1 cellular context compared by ENCODE assay signal in the genomic region with DNA sequence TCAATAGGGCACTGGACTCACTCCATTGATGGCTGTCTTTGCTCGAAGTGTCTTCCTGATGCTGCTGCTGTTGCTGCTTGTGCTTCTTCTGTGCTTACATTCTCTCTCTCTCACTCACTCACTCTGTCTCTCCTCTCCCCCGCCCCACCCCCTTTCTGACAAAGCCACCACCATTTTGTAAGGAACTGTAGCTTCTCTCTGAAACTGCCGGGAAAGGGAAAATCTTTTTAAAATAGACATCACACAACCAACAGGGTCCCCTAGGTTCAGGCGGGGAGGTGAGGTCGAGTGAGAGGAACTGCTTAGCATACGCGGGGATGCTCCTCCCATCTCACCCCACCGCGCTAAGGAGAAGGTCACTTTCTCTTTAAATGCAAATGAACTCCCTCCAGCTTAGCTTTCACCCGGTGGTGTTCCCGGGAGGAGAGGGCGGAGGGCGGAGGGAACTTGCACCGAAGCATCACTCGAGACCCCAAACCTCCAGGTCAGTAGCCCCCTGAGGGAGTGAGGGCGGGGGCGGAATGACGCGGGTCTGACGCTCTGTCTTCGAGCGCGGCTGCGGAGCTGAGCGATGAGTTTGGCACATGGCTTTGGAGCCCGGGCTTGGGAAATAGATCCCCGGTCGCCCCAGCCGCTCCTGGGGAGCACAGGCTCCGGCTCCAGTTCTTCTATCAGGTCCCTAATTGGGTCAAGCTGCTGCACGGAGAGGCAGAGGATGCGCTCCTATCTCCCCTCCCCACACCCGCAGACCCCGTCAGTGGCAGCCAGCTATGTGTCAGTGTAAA.
TF ChIP-seq lines count a peak whose summit lies in the region.

Gene CCDC28B, plus strand, starts transcription at position 370 of the 785 bp plus-strand sequence. CDS start 1,341 bp downstream, outside the sequence.

TF ChIP-seq in K562, 482 proteins besides CTCF, POLR2A, EP300 and RAD21 (continued from another document):
- TF ChIP-seq ATF1 (CRISPR knock-in tag; IDR thresholded peaks at IDR 0.05) (no peak), ATF1 (tag; IDR thresholded peaks at IDR 0.05) (peak; percentile 90), KDM4B (IDR thresholded peaks at IDR 0.05; ENCODE audit: borderline replicate concordance in 2 of 2, low read depth in 1 of 2) (0 out of 4 replicates have a peak, but pooled peaks of 1 of the 2 experiments have one; percentile 9), PYGO2 (tag; IDR thresholded peaks at IDR 0.05) (no peak), NR3C1 (CRISPR knock-in tag; IDR thresholded peaks at IDR 0.05) (no peak), NEUROD1 (IDR thresholded peaks at IDR 0.05; ENCODE audit: borderline replicate concordance, low read depth, low read length, partially characterized antibody) (peak; percentile 16), POLR2AphosphoS5 (IDR thresholded peaks at IDR 0.05; ENCODE audit: control insufficient read depth, insufficient read depth, low read depth, low read length) (no peak), CCAR2 (IDR thresholded peaks at IDR 0.05; ENCODE audit: low read depth, low read length) (no peak), NFIC (IDR thresholded peaks at IDR 0.05) (no peak), CBX3 (IDR thresholded peaks at IDR 0.05; ENCODE audit: borderline replicate concordance in 1 of 2, low read length in 2 of 2) (peak in 1 of 2 experiments; percentile 65; a peak in 1 of 3 replicates), ZNF785 (CRISPR knock-in tag; IDR thresholded peaks at IDR 0.05) (no peak), JUN (IDR thresholded peaks at IDR 0.05; ENCODE audit: borderline replicate concordance, low read depth, low read length) (no peak), JUN (CRISPR knock-in tag; IDR thresholded peaks at IDR 0.05; ENCODE audit: borderline replicate concordance) (peak; percentile 73; the same call in 1 of the 2 replicates), SUPT5H (IDR thresholded peaks at IDR 0.05) (no peak)
- TF ChIP-seq, protein P1, sequence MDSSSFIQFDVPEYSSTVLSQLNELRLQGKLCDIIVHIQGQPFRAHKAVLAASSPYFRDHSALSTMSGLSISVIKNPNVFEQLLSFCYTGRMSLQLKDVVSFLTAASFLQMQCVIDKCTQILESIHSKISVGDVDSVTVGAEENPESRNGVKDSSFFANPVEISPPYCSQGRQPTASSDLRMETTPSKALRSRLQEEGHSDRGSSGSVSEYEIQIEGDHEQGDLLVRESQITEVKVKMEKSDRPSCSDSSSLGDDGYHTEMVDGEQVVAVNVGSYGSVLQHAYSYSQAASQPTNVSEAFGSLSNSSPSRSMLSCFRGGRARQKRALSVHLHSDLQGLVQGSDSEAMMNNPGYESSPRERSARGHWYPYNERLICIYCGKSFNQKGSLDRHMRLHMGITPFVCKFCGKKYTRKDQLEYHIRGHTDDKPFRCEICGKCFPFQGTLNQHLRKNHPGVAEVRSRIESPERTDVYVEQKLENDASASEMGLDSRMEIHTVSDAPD (CRISPR knock-in tag; IDR thresholded peaks at IDR 0.05) = no peak
- TF ChIP-seq, protein P2, sequence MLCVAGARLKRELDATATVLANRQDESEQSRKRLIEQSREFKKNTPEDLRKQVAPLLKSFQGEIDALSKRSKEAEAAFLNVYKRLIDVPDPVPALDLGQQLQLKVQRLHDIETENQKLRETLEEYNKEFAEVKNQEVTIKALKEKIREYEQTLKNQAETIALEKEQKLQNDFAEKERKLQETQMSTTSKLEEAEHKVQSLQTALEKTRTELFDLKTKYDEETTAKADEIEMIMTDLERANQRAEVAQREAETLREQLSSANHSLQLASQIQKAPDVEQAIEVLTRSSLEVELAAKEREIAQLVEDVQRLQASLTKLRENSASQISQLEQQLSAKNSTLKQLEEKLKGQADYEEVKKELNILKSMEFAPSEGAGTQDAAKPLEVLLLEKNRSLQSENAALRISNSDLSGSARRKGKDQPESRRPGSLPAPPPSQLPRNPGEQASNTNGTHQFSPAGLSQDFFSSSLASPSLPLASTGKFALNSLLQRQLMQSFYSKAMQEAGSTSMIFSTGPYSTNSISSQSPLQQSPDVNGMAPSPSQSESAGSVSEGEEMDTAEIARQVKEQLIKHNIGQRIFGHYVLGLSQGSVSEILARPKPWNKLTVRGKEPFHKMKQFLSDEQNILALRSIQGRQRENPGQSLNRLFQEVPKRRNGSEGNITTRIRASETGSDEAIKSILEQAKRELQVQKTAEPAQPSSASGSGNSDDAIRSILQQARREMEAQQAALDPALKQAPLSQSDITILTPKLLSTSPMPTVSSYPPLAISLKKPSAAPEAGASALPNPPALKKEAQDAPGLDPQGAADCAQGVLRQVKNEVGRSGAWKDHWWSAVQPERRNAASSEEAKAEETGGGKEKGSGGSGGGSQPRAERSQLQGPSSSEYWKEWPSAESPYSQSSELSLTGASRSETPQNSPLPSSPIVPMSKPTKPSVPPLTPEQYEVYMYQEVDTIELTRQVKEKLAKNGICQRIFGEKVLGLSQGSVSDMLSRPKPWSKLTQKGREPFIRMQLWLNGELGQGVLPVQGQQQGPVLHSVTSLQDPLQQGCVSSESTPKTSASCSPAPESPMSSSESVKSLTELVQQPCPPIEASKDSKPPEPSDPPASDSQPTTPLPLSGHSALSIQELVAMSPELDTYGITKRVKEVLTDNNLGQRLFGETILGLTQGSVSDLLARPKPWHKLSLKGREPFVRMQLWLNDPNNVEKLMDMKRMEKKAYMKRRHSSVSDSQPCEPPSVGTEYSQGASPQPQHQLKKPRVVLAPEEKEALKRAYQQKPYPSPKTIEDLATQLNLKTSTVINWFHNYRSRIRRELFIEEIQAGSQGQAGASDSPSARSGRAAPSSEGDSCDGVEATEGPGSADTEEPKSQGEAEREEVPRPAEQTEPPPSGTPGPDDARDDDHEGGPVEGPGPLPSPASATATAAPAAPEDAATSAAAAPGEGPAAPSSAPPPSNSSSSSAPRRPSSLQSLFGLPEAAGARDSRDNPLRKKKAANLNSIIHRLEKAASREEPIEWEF (CRISPR knock-in tag; IDR thresholded peaks at IDR 0.05) = peak; percentile 47; the same call in 1 of the 2 replicates
- TF ChIP-seq, protein P3, sequence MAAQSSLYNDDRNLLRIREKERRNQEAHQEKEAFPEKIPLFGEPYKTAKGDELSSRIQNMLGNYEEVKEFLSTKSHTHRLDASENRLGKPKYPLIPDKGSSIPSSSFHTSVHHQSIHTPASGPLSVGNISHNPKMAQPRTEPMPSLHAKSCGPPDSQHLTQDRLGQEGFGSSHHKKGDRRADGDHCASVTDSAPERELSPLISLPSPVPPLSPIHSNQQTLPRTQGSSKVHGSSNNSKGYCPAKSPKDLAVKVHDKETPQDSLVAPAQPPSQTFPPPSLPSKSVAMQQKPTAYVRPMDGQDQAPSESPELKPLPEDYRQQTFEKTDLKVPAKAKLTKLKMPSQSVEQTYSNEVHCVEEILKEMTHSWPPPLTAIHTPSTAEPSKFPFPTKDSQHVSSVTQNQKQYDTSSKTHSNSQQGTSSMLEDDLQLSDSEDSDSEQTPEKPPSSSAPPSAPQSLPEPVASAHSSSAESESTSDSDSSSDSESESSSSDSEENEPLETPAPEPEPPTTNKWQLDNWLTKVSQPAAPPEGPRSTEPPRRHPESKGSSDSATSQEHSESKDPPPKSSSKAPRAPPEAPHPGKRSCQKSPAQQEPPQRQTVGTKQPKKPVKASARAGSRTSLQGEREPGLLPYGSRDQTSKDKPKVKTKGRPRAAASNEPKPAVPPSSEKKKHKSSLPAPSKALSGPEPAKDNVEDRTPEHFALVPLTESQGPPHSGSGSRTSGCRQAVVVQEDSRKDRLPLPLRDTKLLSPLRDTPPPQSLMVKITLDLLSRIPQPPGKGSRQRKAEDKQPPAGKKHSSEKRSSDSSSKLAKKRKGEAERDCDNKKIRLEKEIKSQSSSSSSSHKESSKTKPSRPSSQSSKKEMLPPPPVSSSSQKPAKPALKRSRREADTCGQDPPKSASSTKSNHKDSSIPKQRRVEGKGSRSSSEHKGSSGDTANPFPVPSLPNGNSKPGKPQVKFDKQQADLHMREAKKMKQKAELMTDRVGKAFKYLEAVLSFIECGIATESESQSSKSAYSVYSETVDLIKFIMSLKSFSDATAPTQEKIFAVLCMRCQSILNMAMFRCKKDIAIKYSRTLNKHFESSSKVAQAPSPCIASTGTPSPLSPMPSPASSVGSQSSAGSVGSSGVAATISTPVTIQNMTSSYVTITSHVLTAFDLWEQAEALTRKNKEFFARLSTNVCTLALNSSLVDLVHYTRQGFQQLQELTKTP (IDR thresholded peaks at IDR 0.05; ENCODE audit: low read depth in 1 of 2, partially characterized antibody in 2 of 2) = peak; percentile 34 to 37
- TF ChIP-seq, protein P4, sequence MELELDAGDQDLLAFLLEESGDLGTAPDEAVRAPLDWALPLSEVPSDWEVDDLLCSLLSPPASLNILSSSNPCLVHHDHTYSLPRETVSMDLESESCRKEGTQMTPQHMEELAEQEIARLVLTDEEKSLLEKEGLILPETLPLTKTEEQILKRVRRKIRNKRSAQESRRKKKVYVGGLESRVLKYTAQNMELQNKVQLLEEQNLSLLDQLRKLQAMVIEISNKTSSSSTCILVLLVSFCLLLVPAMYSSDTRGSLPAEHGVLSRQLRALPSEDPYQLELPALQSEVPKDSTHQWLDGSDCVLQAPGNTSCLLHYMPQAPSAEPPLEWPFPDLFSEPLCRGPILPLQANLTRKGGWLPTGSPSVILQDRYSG (tag; conservative IDR thresholded peaks at IDR 0.05; ENCODE audit: low read depth) = 0 out of 2 replicates have a peak, but pooled peaks have one; percentile 32
